1 cellular context compared by ENCODE assay signal in the genomic region with DNA sequence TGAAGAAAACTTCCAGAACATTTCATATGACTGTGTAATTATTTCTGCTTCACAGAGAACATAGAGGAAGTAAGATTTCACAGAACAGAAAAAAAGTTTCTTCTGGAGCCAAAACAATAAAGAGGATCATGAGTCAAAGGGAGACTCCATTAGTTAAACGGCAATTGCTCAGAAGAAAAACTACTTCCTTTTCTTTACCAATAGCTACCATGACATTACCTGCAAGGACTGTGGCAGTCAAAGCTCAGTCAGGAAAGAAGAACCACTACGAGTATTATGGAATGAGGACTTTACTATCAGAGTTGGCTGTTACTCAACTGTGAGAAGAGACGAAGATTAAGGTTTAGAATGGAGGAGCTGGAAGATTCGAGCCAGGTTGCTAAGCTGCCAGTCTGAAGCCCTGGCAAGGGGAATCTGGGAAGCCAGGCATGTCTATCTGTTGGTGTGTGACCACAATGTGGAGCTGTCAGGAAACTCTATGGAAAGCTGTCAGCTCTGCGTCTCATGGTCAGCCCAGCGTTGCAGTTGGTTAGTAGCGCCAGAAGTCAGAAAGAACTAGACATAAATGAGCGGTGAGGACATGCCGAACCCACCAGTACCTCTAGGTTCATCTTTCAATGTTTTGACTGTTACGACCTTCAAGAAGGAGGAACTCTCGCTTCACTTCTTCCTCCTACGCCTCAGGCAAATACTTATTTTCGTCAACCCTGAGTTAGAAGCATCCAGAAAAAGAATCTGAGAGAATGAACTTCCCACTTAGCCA.
TF ChIP-seq lines count a peak whose summit lies in the region.

No MANE protein-coding gene starts in this region.

TF ChIP-seq in WTC11, 78 proteins besides CTCF, POLR2A, EP300 and RAD21 (continued from another document):
- no peak for TF ChIP-seq OVOL2 (CRISPR knock-in tag; IDR thresholded peaks at IDR 0.05; ENCODE audit: borderline replicate concordance)
- no peak for TF ChIP-seq FOXK1 (CRISPR knock-in tag; IDR thresholded peaks at IDR 0.05)
- no peak for TF ChIP-seq ZNF232 (CRISPR knock-in tag; IDR thresholded peaks at IDR 0.05)
